7 cellular contexts compared by ENCODE assay signal in genomic region chr13:30371649-30372265, GRCh38. TPM values are rescaled to one million over a fixed set of nuclear protein-coding genes. Genes with fewer than 3 reads are reported as not detected.
DNase-seq lines count a peak whose midpoint lies in the region; ATAC-seq and TF ChIP-seq lines count a peak whose summit lies in the region.

No MANE protein-coding gene starts in this region.

- H3K4me3 ChIP-seq in subcutaneous abdominal adipose tissue (ENCODE audit: low read depth in 1 of 5, low read length in 5 of 5) = peak overlapping the region in 4 of 5 donors; percentile 4 to 42 (median 12)

- no peaks in the 10 kb centered on the region for H3K9me3 ChIP-seq in subcutaneous abdominal adipose tissue (ENCODE audit: control insufficient read depth in 5 of 5, low read length in 5 of 5)

- H3K9ac ChIP-seq in subcutaneous abdominal adipose tissue (ENCODE audit: low read length in 5 of 5) = no peak overlapping the region

- H3K27me3 ChIP-seq in foreskin keratinocyte (no peaks in the 10 kb centered on the region), subcutaneous abdominal adipose tissue (ENCODE audit: control insufficient read depth in 5 of 5, insufficient read depth in 4 of 5, low read length in 5 of 5) (no peaks in the 10 kb centered on the region)

- DNase-seq in NCI-H2171 treated with DMSO at 0.1 percent for 48 hours (lab: John Stamatoyannopoulos, UW) = peak; percentile 84
- DNase-seq in activated CD8-positive, alpha-beta memory T cell treated with anti-CD3 and anti-CD28 coated beads for 1 hour (ENCODE audit: extremely low read depth in 1 of 2, low read depth in 1 of 2) = peak; percentile 16 to 42
- peak in 1 of 2 donors; percentile 56 for DNase-seq in foreskin keratinocyte
- no peak for DNase-seq in COR-L47 (lab: John Stamatoyannopoulos, UW)

- TF ChIP-seq CTCF in foreskin keratinocyte (conservative IDR thresholded peaks at IDR 0.05) = no peak

- H3K36me3 ChIP-seq in subcutaneous abdominal adipose tissue (ENCODE audit: control insufficient read depth in 5 of 5, insufficient read depth in 5 of 5, low read length in 5 of 5) = no peaks in the 10 kb centered on the region

- no peaks in the 10 kb centered on the region for H3K4me1 ChIP-seq in foreskin keratinocyte
- H3K4me1 ChIP-seq in subcutaneous abdominal adipose tissue (ENCODE audit: control insufficient read depth in 5 of 5, insufficient read depth in 5 of 5, low read length in 5 of 5) = peaks cover 0 to 21% (median 17%) of the 10 kb centered on the region in 5 donors

- H3K27ac ChIP-seq in foreskin keratinocyte (no peak overlapping the region), subcutaneous abdominal adipose tissue (ENCODE audit: low read depth, low read length) (peak overlapping the region; percentile 21)

- peak; percentile 73 for ATAC-seq in GM18868 (IDR thresholded peaks at IDR 0.05; ENCODE audit: unreplicated experiment)
- peak; percentile 78 for ATAC-seq in HG02870 (IDR thresholded peaks at IDR 0.05; ENCODE audit: unreplicated experiment)
- ATAC-seq in foreskin keratinocyte = peak; percentile 25

RNA-seq across cellular contexts. Expression of gene UBE2L5, which starts 50.5 kb away (rescaled TPM):
- not detected in 2 replicates for total RNA-seq in foreskin keratinocyte
- not detected in 2 replicates for polyA plus RNA-seq in foreskin keratinocyte

Comparison
In these comparisons a context has a peak if more than half of its experiments do, and no peak if none do; other contexts are left out.
1. ATAC-seq: peak in every context shown above with its lines; median percentile 78 in HG02870; 73 in GM18868; 25 in foreskin keratinocyte.